Comparison of ENCODE assay signal across 2 cellular contexts in the genomic region with DNA sequence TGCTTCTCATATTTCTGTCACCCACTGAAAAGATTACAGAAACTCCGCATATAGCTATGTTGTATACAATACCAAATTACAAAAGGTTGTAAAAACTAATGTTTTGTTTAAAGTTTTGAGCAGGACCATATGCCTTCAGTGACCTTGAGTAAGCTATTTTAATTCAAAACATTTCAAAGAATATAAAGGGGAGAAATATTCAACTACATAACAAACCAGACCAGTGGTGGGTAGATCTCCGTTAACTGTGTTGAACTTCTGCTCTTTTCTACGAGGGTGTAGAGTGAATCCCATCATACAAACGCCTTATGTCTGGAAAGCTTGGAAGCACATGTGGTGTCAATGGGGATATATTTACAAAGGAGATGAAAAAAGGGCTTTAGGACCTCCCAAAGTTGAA.
TF ChIP-seq lines count a peak whose summit lies in the region.

No MANE protein-coding gene starts in this region.

TF ChIP-seq in A549, 52 proteins besides CTCF, POLR2A, EP300 and RAD21 (continued from another document):
- TF ChIP-seq, protein P1, sequence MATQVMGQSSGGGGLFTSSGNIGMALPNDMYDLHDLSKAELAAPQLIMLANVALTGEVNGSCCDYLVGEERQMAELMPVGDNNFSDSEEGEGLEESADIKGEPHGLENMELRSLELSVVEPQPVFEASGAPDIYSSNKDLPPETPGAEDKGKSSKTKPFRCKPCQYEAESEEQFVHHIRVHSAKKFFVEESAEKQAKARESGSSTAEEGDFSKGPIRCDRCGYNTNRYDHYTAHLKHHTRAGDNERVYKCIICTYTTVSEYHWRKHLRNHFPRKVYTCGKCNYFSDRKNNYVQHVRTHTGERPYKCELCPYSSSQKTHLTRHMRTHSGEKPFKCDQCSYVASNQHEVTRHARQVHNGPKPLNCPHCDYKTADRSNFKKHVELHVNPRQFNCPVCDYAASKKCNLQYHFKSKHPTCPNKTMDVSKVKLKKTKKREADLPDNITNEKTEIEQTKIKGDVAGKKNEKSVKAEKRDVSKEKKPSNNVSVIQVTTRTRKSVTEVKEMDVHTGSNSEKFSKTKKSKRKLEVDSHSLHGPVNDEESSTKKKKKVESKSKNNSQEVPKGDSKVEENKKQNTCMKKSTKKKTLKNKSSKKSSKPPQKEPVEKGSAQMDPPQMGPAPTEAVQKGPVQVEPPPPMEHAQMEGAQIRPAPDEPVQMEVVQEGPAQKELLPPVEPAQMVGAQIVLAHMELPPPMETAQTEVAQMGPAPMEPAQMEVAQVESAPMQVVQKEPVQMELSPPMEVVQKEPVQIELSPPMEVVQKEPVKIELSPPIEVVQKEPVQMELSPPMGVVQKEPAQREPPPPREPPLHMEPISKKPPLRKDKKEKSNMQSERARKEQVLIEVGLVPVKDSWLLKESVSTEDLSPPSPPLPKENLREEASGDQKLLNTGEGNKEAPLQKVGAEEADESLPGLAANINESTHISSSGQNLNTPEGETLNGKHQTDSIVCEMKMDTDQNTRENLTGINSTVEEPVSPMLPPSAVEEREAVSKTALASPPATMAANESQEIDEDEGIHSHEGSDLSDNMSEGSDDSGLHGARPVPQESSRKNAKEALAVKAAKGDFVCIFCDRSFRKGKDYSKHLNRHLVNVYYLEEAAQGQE (IDR thresholded peaks at IDR 0.05): no peak
- no peak for TF ChIP-seq KDM1A (IDR thresholded peaks at IDR 0.05; ENCODE audit: low read depth)
TF ChIP-seq in A549: peak in this region for 0.

TF ChIP-seq in HepG2, 621 proteins besides CTCF, POLR2A, EP300 and RAD21 (continued from another document):
- no peak for TF ChIP-seq ZNF710 (CRISPR knock-in tag; IDR thresholded peaks at IDR 0.05; ENCODE audit: borderline replicate concordance)
